12 cellular contexts compared by ENCODE assay signal in genomic region chr2:173353556-173353955, GRCh38. TPM values are rescaled to one million over a fixed set of nuclear protein-coding genes. Genes with fewer than 3 reads are reported as not detected.
DNase-seq lines count a peak whose midpoint lies in the region; ATAC-seq and TF ChIP-seq lines count a peak whose summit lies in the region.
"Had no signal": no experiment of that assay in that cellular context is flagged by ENCODE, and none has a peak within 500 bp of the region (broad histone marks: within the 10 kb centered on the region; RNA-seq: fewer than 3 reads in every experiment).

No MANE protein-coding gene starts in this region.

- no peaks in the 10 kb centered on the region for H3K9me3 ChIP-seq in skeletal muscle satellite cell (replicated peaks; ENCODE audit: low read length)
- H3K9me3 ChIP-seq: BE2C, prostate gland had no signal

- H3K4me2 ChIP-seq in skeletal muscle satellite cell (ENCODE audit: low read length), result peak overlapping the region; percentile 87

- H3K27me3 Mint-ChIP-seq in activated T-cell treated with anti-CD3 and anti-CD28 coated beads, Interleukin-2, amount 50 U/mL, for 4 hours (ENCODE audit: low read depth), result peaks cover 40% of the 10 kb centered on the region
- peaks cover 18% of the 10 kb centered on the region for H3K27me3 Mint-ChIP-seq in brain

- peaks cover 33% of the 10 kb centered on the region for H3K27me3 ChIP-seq in skeletal muscle satellite cell (ENCODE audit: control insufficient read depth, insufficient read depth, low read length)
- H3K27me3 ChIP-seq: BE2C had no signal

- H3K4me3 ChIP-seq in skeletal muscle satellite cell (ENCODE audit: low read length), result no peak overlapping the region

- no peak for ATAC-seq in activated T-cell treated with anti-CD3 and anti-CD28 coated beads, Interleukin-2, amount 50 U/mL, for 4 hours
- no peak for ATAC-seq in HG02798 (IDR thresholded peaks at IDR 0.05; ENCODE audit: poor library complexity, unreplicated experiment)

- H3K36me3 ChIP-seq in skeletal muscle satellite cell (ENCODE audit: insufficient read depth, low read length), result no peaks in the 10 kb centered on the region
- H3K36me3 ChIP-seq: BE2C, prostate gland had no signal

- no peaks in the 10 kb centered on the region for H3K36me3 Mint-ChIP-seq in activated T-cell treated with anti-CD3 and anti-CD28 coated beads, Interleukin-2, amount 50 U/mL, for 4 hours (ENCODE audit: insufficient read depth)
- H3K36me3 Mint-ChIP-seq in brain, result no peaks in the 10 kb centered on the region

- H3K9ac ChIP-seq in skeletal muscle satellite cell (ENCODE audit: low read depth, low read length), result no peak overlapping the region

- no peak for DNase-seq in activated T-cell treated with anti-CD3 and anti-CD28 coated beads, Interleukin-2, amount 50 U/mL, for 4 hours
- DNase-seq in activated T-cell treated with anti-CD3 and anti-CD28 coated beads, Interleukin-2, amount 50 U/mL, for 48 hours, result no peak
- peak; percentile 64 for DNase-seq in NCI-H69 (lab: John Stamatoyannopoulos, UW)
- DNase-seq in activated gamma-delta T cell (lab: John Stamatoyannopoulos, UW), result no peak
- DNase-seq in retina, result no peak
- DNase-seq: BE2C, hippocampal formation had no signal

- H3K4me3 Mint-ChIP-seq in activated T-cell treated with anti-CD3 and anti-CD28 coated beads, Interleukin-2, amount 50 U/mL, for 4 hours, result peak overlapping the region; percentile 85
- H3K4me3 Mint-ChIP-seq in brain, result peak overlapping the region; percentile 84 to 94 (median 91)

- peaks cover 18% of the 10 kb centered on the region for H3K4me1 Mint-ChIP-seq in activated T-cell treated with anti-CD3 and anti-CD28 coated beads, Interleukin-2, amount 50 U/mL, for 4 hours (ENCODE audit: low read depth)
- H3K4me1 Mint-ChIP-seq in brain, result peaks cover 45% of the 10 kb centered on the region

- no peaks in the 10 kb centered on the region for H3K9me3 Mint-ChIP-seq in activated T-cell treated with anti-CD3 and anti-CD28 coated beads, Interleukin-2, amount 50 U/mL, for 4 hours
- H3K9me3 Mint-ChIP-seq in brain, result peaks cover 0 to 4% (median 2%) of the 10 kb centered on the region in 5 experiments
- H3K9me3 Mint-ChIP-seq: dendritic cell treated with granulocyte-macrophage colony-stimulating factor and Interleukin-4, amounts not matched to agents 40 ng/mL and 50 ng/mL, for 4 days had no signal

- TF ChIP-seq CTCF in brain (conservative IDR thresholded peaks at IDR 0.05), result no peak

- H3K27ac Mint-ChIP-seq in brain, result peak overlapping the region in 2 of 5 experiments; percentile 39 to 71

- H3K4me1 ChIP-seq in skeletal muscle satellite cell (ENCODE audit: control insufficient read depth, insufficient read depth, low read length), result peaks cover 7% of the 10 kb centered on the region
- H3K4me1 ChIP-seq: BE2C, prostate gland had no signal

RNA-seq across cellular contexts. Expression of gene CDCA7, which starts 1.1 kb away (rescaled TPM):
- 10 to 100 TPM; 23.1 to 36.9 (median 28.0) TPM for total RNA-seq in activated T-cell treated with anti-CD3 and anti-CD28 coated beads, Interleukin-2, amount 50 U/mL, for 4 hours
- 25.0 TPM for polyA plus RNA-seq in brain (ENCODE audit: insufficient read depth, low read depth, low replicate concordance)
- 13.9 and 14.0 TPM in 2 replicates for total RNA-seq in skeletal muscle satellite cell (2012; rRNA removed)
